ENCODE assay signal across 20 cellular contexts in the genomic region with DNA sequence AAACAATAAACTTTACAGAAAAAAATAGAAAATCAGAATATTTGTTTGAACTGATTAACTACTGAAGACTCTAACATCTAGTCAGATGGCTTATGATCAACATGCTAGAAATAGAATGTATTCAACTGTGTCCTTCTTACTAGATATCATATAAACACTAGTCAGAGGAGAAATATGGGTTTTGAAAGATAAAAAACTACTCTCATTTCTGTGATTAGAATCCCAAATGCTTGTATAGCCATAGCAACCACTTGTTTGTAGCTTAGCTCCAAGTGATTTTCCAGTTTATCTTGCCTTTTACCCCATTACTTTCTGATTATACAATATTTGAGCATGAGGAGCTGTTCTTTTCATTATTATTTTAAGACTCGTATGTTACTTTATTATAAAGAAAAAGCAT.
"Had no signal": no experiment of that assay in that cellular context is flagged by ENCODE, and none has a peak within 500 bp of the region (broad histone marks: within the 10 kb centered on the region; RNA-seq: fewer than 3 reads in every experiment).

No MANE protein-coding gene starts in this region.

- H3K4me3 ChIP-seq: body of pancreas, lower lobe of right lung, sigmoid colon, vagina had no signal

- ATAC-seq: activated CD8-positive, alpha-beta T cell treated with anti-CD3 and anti-CD28 coated beads for 36 hours; activated naive CD4-positive, alpha-beta T cell treated with anti-CD3 and anti-CD28 coated beads, Interleukin-2, amount 50 U/mL, for 72 hours; activated T-cell treated with anti-CD3 and anti-CD28 coated beads, Interleukin-2, amount 50 U/mL, for 4 hours; body of pancreas; foreskin keratinocyte; lower lobe of right lung; SK-N-SH treated with all-trans-retinoic acid at 6 μM for 48 hours; stimulated activated effector memory CD8-positive, alpha-beta T cell treated with anti-CD3 and anti-CD28 coated beads, Interleukin-12 subunit alpha, Interleukin-12 subunit beta, amount 100 ng/mL, for 72 hours had no signal

- H3K4me1 ChIP-seq: body of pancreas, foreskin keratinocyte, vagina had no signal

- DNase-seq: activated B cell treated with CpG ODN at 0.5 μM for 24 hours; activated CD4-positive, alpha-beta T cell treated with anti-CD3 and anti-CD28 coated beads for 48 hours; activated CD8-positive, alpha-beta T cell treated with anti-CD3 and anti-CD28 coated beads for 36 hours; activated effector memory CD4-positive, alpha-beta T cell treated with Interleukin-2 at 50 U/mL for 16 hours; activated T-cell treated with anti-CD3 and anti-CD28 coated beads, Interleukin-2, amount 50 U/mL, for 4 hours; amygdala; body of pancreas; dermis blood vessel endothelial cell; foreskin keratinocyte; head of caudate nucleus; immature natural killer cell; lower lobe of right lung; midbrain; sigmoid colon; stimulated activated CD4-positive, alpha-beta T cell treated with anti-CD3 and anti-CD28 coated beads, Interleukin-12 subunit alpha, Interleukin-12 subunit beta, amount 100 ng/mL, for 4 hours; stimulated activated CD4-positive, alpha-beta T cell treated with anti-CD3 and anti-CD28 coated beads, Interleukin-2, amount 100 ng/mL, for 24 hours had no signal

- H3K27ac ChIP-seq: body of pancreas, foreskin keratinocyte, lower lobe of right lung, vagina had no signal

- H3K9me3 ChIP-seq: body of pancreas, lower lobe of right lung, sigmoid colon, vagina had no signal

- H3K27me3 ChIP-seq: body of pancreas, foreskin keratinocyte, sigmoid colon, vagina had no signal
